Comparison of ENCODE assay signal across 24 cellular contexts in the genomic region with DNA sequence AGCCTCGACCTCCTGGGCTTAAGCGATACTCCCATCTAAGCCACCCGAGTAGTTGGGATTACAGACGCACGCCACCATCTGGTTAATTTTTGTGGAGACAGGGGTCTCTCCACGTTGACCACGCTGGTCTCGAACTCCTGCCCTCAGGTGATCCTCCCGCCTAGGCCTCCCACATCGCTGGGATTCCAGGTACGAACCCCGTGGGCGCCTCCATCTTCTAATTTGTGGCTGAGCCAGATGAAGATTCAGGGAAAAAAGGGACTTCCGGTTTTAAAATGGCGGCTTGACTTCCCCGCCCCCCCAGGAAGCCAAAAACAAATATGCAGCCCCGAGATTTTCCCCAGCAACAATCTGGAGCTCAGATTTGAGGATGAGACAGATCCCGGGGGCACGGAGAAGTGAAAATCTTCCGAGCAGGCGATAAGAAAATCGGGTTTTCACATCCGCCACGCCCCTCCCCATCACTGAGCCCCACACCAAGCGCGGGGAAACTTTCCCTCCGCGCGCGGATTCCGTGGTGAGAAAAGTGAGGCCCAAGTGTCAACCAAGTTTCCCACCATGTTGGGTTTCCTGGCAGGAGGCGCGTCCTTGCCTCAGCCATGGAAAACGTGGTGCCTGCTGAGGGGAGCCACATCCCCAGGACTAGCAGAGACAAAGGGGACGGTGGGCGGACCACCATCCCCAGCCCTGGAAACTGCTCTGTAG. TPM values are rescaled to one million over a fixed set of nuclear protein-coding genes. Genes with fewer than 3 reads are reported as not detected.
DNase-seq lines count a peak whose midpoint lies in the region; ATAC-seq, FAIRE-seq and TF ChIP-seq lines count a peak whose summit lies in the region.
"Had no signal": no experiment of that assay in that cellular context is flagged by ENCODE, and none has a peak within 500 bp of the region (broad histone marks: within the 10 kb centered on the region; RNA-seq: fewer than 3 reads in every experiment).

No MANE protein-coding gene starts in this region.

- H3K4me2 ChIP-seq in H1 (ENCODE audit: insufficient read depth in 1 of 2, low read depth in 2 of 2, low read length in 2 of 2): no peak overlapping the region
- H3K4me2 ChIP-seq in neural progenitor cell: no peak overlapping the region

- CTCF ChIA-PET in H1 (lab: Charles Lee; ENCODE audit: partially characterized antibody): interaction anchor here (0.6 kb wide), 1 partner anchor 43 kb away, joined by 4 read pairs; no protein-coding TSS in a partner anchor

- no peaks in the 10 kb centered on the region for H3K79me1 ChIP-seq in H1 (ENCODE audit: low read depth, low read length)

- no peak for DNase-seq in activated T-cell treated with anti-CD3 and anti-CD28 coated beads, Interleukin-2, amount 50 U/mL, for 24 hours
- no peak for DNase-seq in activated T-cell treated with anti-CD3 and anti-CD28 coated beads, Interleukin-2, amount 50 U/mL, for 72 hours
- DNase-seq in NOMO-1 treated with dmso at 0.1 percent for 144 hours (lab: John Stamatoyannopoulos, UW; ENCODE audit: unreplicated experiment) (peak; percentile 8), H1 (ENCODE audit: low read depth in 1 of 2, low spot score in 2 of 2) (no peak), testis (peak; percentile 43), neural progenitor cell (ENCODE audit: low spot score) (no peak)
- DNase-seq in effector CD8-positive, alpha-beta T cell (lab: John Stamatoyannopoulos, UW): no peak
- DNase-seq: DMS79; KG1; NCI-H1092 treated with DMSO at 0.1 percent for 48 hours; NCI-H1436 treated with DMSO at 0.1 percent for 48 hours; NCI-H1930; NCI-H226; NCI-H524; NCI-H774; NK-92 treated with Interleukin-12 subunit alpha and Interleukin-12 subunit beta, amount 100 ng/mL, for 24 hours; SJCRH30 had no signal

- H3K27ac ChIP-seq in H1 (ENCODE audit: low read depth, low read length) (no peak overlapping the region), testis (peak overlapping the region in 1 of 2 donors; percentile 63), neural progenitor cell (no peak overlapping the region)
- H3K27ac ChIP-seq: C4-2B, HL-60, SJCRH30 had no signal

- H2AFZ ChIP-seq in H1 (ENCODE audit: low read length) (no peak overlapping the region; the same call in 1 of the 2 replicates), neural progenitor cell (replicated peaks) (no peak overlapping the region)

- TF ChIP-seq POLR2A in H1 (IDR thresholded peaks at IDR 0.05; ENCODE audit: control extremely low read depth in 1 of 2, low read depth in 2 of 2, low read length in 2 of 2) (no peak), testis (IDR thresholded peaks at IDR 0.05) (no peak), GM18505 (IDR thresholded peaks at IDR 0.05; ENCODE audit: borderline replicate concordance, extremely low read depth, insufficient read depth, insufficient read length) (no peak)

- H3K4me1 ChIP-seq in H1 (replicated peaks in 1 of 4; ENCODE audit: control insufficient read depth in 3 of 4, insufficient read depth in 4 of 4, low read length in 3 of 4) (no peaks in the 10 kb centered on the region; a peak in 1 of 7 replicates), testis (no peaks in the 10 kb centered on the region), neural progenitor cell (no peaks in the 10 kb centered on the region)

- no peak overlapping the region for H2BK120ac ChIP-seq in H1 (replicated peaks; ENCODE audit: low read depth, low read length)

- no peak overlapping the region for H2BK5ac ChIP-seq in H1 (ENCODE audit: low read depth, low read length)

- no peak overlapping the region for H4K5ac ChIP-seq in H1 (ENCODE audit: insufficient read length, low read depth, low read length)

- H2AK5ac ChIP-seq in H1 (ENCODE audit: low read depth, low read length): no peak overlapping the region

- no peak overlapping the region for H2BK12ac ChIP-seq in H1 (ENCODE audit: low read depth, low read length)

- H3K36me3 ChIP-seq in H1 (ENCODE audit: control insufficient read depth in 2 of 4, insufficient read depth in 4 of 4, low read length in 3 of 4) (no peaks in the 10 kb centered on the region), testis (ENCODE audit: low read depth, missing control alignments) (no peaks in the 10 kb centered on the region), neural progenitor cell (no peaks in the 10 kb centered on the region)
- H3K36me3 ChIP-seq: HAP-1, SJCRH30 had no signal

- H3K23ac ChIP-seq in H1 (ENCODE audit: insufficient read length): no peak overlapping the region

- no peaks in the 10 kb centered on the region for H3K4me1 Mint-ChIP-seq in activated T-cell treated with anti-CD3 and anti-CD28 coated beads, Interleukin-2, amount 50 U/mL, for 24 hours (ENCODE audit: low read depth)
- H3K4me1 Mint-ChIP-seq in activated T-cell treated with anti-CD3 and anti-CD28 coated beads, Interleukin-2, amount 50 U/mL, for 72 hours (ENCODE audit: low read depth): no peaks in the 10 kb centered on the region
- H3K4me1 Mint-ChIP-seq in neural progenitor cell: no peaks in the 10 kb centered on the region

- H3K79me2 ChIP-seq in H1 (ENCODE audit: control insufficient read depth in 1 of 2, insufficient read depth in 2 of 2, low read length in 2 of 2): no peaks in the 10 kb centered on the region
- no peaks in the 10 kb centered on the region for H3K79me2 ChIP-seq in neural progenitor cell (ENCODE audit: low read depth)

- no peak for TF ChIP-seq RAD21 in H1 (IDR thresholded peaks at IDR 0.05 in 1 of 2, conservative IDR thresholded peaks at IDR 0.05 in 1 of 2; ENCODE audit: low read depth in 2 of 2, low read length in 2 of 2)

- H3K27me3 Mint-ChIP-seq in activated T-cell treated with anti-CD3 and anti-CD28 coated beads, Interleukin-2, amount 50 U/mL, for 24 hours: no peaks in the 10 kb centered on the region
- peaks cover 11% of the 10 kb centered on the region for H3K27me3 Mint-ChIP-seq in activated T-cell treated with anti-CD3 and anti-CD28 coated beads, Interleukin-2, amount 50 U/mL, for 72 hours (ENCODE audit: low read depth)
- peaks cover 16% of the 10 kb centered on the region for H3K27me3 Mint-ChIP-seq in neural progenitor cell (ENCODE audit: insufficient read depth, low read depth)

- H3K27me3 ChIP-seq in H1 (replicated peaks in 1 of 4; ENCODE audit: control insufficient read depth in 3 of 4, extremely low read depth in 1 of 4, insufficient read depth in 3 of 4, low read length in 3 of 4): no peaks in the 10 kb centered on the region
- no peaks in the 10 kb centered on the region for H3K27me3 ChIP-seq in testis
- H3K27me3 ChIP-seq in neural progenitor cell: no peaks in the 10 kb centered on the region
- H3K27me3 ChIP-seq: SJCRH30 had no signal

- no peaks in the 10 kb centered on the region for H3F3A ChIP-seq in neural progenitor cell (ENCODE audit: low read depth)

- peak overlapping the region; percentile 47 for H3K4me3 Mint-ChIP-seq in activated T-cell treated with anti-CD3 and anti-CD28 coated beads, Interleukin-2, amount 50 U/mL, for 24 hours
- peak overlapping the region in 1 of 2 donors; percentile 56 for H3K4me3 Mint-ChIP-seq in activated T-cell treated with anti-CD3 and anti-CD28 coated beads, Interleukin-2, amount 50 U/mL, for 72 hours
- H3K4me3 Mint-ChIP-seq in neural progenitor cell: no peak overlapping the region

- no peaks in the 10 kb centered on the region for H3K23me2 ChIP-seq in H1 (ENCODE audit: low read depth, low read length)

- H4K8ac ChIP-seq in H1 (ENCODE audit: extremely low read depth, insufficient read depth, low read length): peak overlapping the region; percentile 57

- H3K56ac ChIP-seq in H1 (replicated peaks; ENCODE audit: insufficient read length, low read depth, low read length): no peak overlapping the region

- H3K14ac ChIP-seq in H1 (ENCODE audit: insufficient read length): no peak overlapping the region

- no peak overlapping the region for H3K9ac ChIP-seq in H1 (replicated peaks in 1 of 4; ENCODE audit: extremely low read depth in 1 of 4, low read depth in 3 of 4, low read length in 3 of 4)
- H3K9ac ChIP-seq in neural progenitor cell: no peak overlapping the region

- no peak for ATAC-seq in activated T-cell treated with anti-CD3 and anti-CD28 coated beads, Interleukin-2, amount 50 U/mL, for 72 hours (replicated peaks in 1 of 2)
- no peak for ATAC-seq in GM18505 (IDR thresholded peaks at IDR 0.05; ENCODE audit: unreplicated experiment)
- ATAC-seq: GM12878, HepG2 had no signal

- intact Hi-C loops in testis (cut with DNase I; ENCODE audit: low total_unique reads): no loop called here

- H3K9me3 ChIP-seq in H1 (ENCODE audit: insufficient read depth in 2 of 2, low read depth in 1 of 2, low read length in 1 of 2) (no peaks in the 10 kb centered on the region), testis (no peaks in the 10 kb centered on the region), neural progenitor cell (ENCODE audit: low read depth) (no peaks in the 10 kb centered on the region)
- H3K9me3 ChIP-seq: HAP-1, SJCRH30 had no signal

- H3K18ac ChIP-seq in H1 (ENCODE audit: extremely low read depth, low read length): no peak overlapping the region

- H3K36me3 Mint-ChIP-seq in activated T-cell treated with anti-CD3 and anti-CD28 coated beads, Interleukin-2, amount 50 U/mL, for 24 hours (ENCODE audit: low read depth): no peaks in the 10 kb centered on the region
- no peaks in the 10 kb centered on the region for H3K36me3 Mint-ChIP-seq in activated T-cell treated with anti-CD3 and anti-CD28 coated beads, Interleukin-2, amount 50 U/mL, for 72 hours (ENCODE audit: insufficient read depth in 2 of 2)
- H3K36me3 Mint-ChIP-seq in neural progenitor cell: no peaks in the 10 kb centered on the region

- H4K20me1 ChIP-seq in H1 (replicated peaks in 1 of 2; ENCODE audit: control insufficient read depth in 1 of 2, insufficient read depth in 2 of 2, low read length in 2 of 2): peaks cover 0 to 2% of the 10 kb centered on the region in 2 experiments
- H4K20me1 ChIP-seq in neural progenitor cell (ENCODE audit: low read depth): no peaks in the 10 kb centered on the region

- TF ChIP-seq EP300 in H1 (IDR thresholded peaks at IDR 0.05; ENCODE audit: borderline replicate concordance in 1 of 2, low read depth in 2 of 2, low read length in 2 of 2): no peak

- no peaks in the 10 kb centered on the region for H3K9me3 Mint-ChIP-seq in activated T-cell treated with anti-CD3 and anti-CD28 coated beads, Interleukin-2, amount 50 U/mL, for 24 hours
- no peaks in the 10 kb centered on the region for H3K9me3 Mint-ChIP-seq in activated T-cell treated with anti-CD3 and anti-CD28 coated beads, Interleukin-2, amount 50 U/mL, for 72 hours
- H3K9me3 Mint-ChIP-seq in neural progenitor cell: peaks cover 4% of the 10 kb centered on the region

- FAIRE-seq in H1 (lab: Jason Lieb, UNC): no peak
- FAIRE-seq: GM12878, HepG2, RCC 7860 had no signal

- POLR2A ChIA-PET in H1 (lab: Charles Lee; ENCODE audit: partially characterized antibody): interaction anchor here (0.7 kb wide), 1 partner anchor 9 kb away, joined by 5 read pairs; no protein-coding TSS in a partner anchor

- H4K91ac ChIP-seq in H1 (replicated peaks; ENCODE audit: insufficient read length, low read length): no peak overlapping the region

- no peak overlapping the region for H2BK15ac ChIP-seq in H1 (ENCODE audit: low read length)

- WGBS in H1 (ENCODE audit: extremely low coverage in 1 of 2, insufficient coverage in 1 of 2, insufficient read length in 1 of 2, insufficient replicate concordance in 2 of 2, low coverage in 1 of 2, low lambda C conversion rate in 2 of 2, missing lambda C conversion rate in 1 of 2), 2 experiments: 91% methylated on average over 36 of the region's 36 CpGs; no CpG with 5 or more reads in 1 of the 2 experiments
- 74 to 76% methylated on average over 36 of the region's 36 CpGs for WGBS in testis, 2 donors

- no peak overlapping the region for H3K4ac ChIP-seq in H1 (replicated peaks; ENCODE audit: insufficient read length, low read depth, low read length)

- H3K27ac Mint-ChIP-seq in activated T-cell treated with anti-CD3 and anti-CD28 coated beads, Interleukin-2, amount 50 U/mL, for 24 hours: peak overlapping the region; percentile 37
- no peak overlapping the region for H3K27ac Mint-ChIP-seq in activated T-cell treated with anti-CD3 and anti-CD28 coated beads, Interleukin-2, amount 50 U/mL, for 72 hours
- H3K27ac Mint-ChIP-seq in neural progenitor cell: no peak overlapping the region

- H2BK20ac ChIP-seq in H1 (ENCODE audit: low read length): no peak overlapping the region

- TF ChIP-seq CTCF in H1 (IDR thresholded peaks at IDR 0.05; ENCODE audit: control extremely low read depth in 1 of 3, insufficient read depth in 1 of 3, low read depth in 1 of 3, low read length in 3 of 3) (no peak), testis (IDR thresholded peaks at IDR 0.05) (no peak), neural progenitor cell (IDR thresholded peaks at IDR 0.05) (no peak)

- H3K4me3 ChIP-seq in H1 (ENCODE audit: extremely low read depth in 1 of 4, insufficient read depth in 2 of 4, low read depth in 3 of 4, low read length in 4 of 4) (no peak overlapping the region), testis (peak overlapping the region; percentile 40 to 50), neural progenitor cell (no peak overlapping the region)
- H3K4me3 ChIP-seq: GM12878, HAP-1, SJCRH30 had no signal

RNA-seq across cellular contexts. Expression of gene CHST14, which starts 15.4 kb away (rescaled TPM):
- total RNA-seq in activated T-cell treated with anti-CD3 and anti-CD28 coated beads, Interleukin-2, amount 50 U/mL, for 72 hours: 1 to 10 TPM; 9.5 to 9.7 TPM
- total RNA-seq in H1 (2021; fragmentation: NEBNext Ultra II Directional; extraction: Animal tissue kit (Norgen Biotek cat#: 25700)): 17.7 and 20.3 TPM in 2 replicates
- polyA plus RNA-seq in H1 (2011; rRNA removed) (13.4 and 15.2 TPM in 2 replicates), testis (ENCODE audit: insufficient read depth, low read depth, low replicate concordance) (16.7 TPM)
- polyA plus RNA-seq in H1 (2011; cell fraction: cytosol; rRNA removed): 10.0 TPM
- 14.9 TPM for polyA plus RNA-seq in H1 (2011; cell fraction: nucleus; rRNA removed)
- polyA plus RNA-seq in H1 (2012, experiment 1 of 2): 16.1 to 20.5 TPM (median 18.5 TPM) in 4 replicates
- polyA plus RNA-seq in H1 (2012, experiment 2 of 2): 21.7 TPM
- polyA plus RNA-seq in H1 (2013, experiment 1 of 2): 19.8 TPM
- polyA plus RNA-seq in H1 (2013, experiment 2 of 2): 20.1 TPM
- polyA minus RNA-seq in H1 (2011; rRNA and poly(A)+ RNA removed): 7.0 and 8.4 TPM in 2 replicates
- 13.4 TPM for polyA minus RNA-seq in H1 (2011; cell fraction: cytosol; rRNA and poly(A)+ RNA removed)
- polyA minus RNA-seq in H1 (2011; cell fraction: nucleus; rRNA and poly(A)+ RNA removed): 6.5 TPM
- total RNA-seq in testis (10 to 100 TPM in 1 of 2 donors, 1 to 10 TPM in 1; 5.4 to 13.0 TPM), neural progenitor cell (ENCODE audit: low replicate concordance) (11.9 and 17.5 TPM in 2 replicates)

RNA-seq across cellular contexts. Expression of gene BAHD1, which starts 45.5 kb away (rescaled TPM):
- total RNA-seq in activated T-cell treated with anti-CD3 and anti-CD28 coated beads, Interleukin-2, amount 50 U/mL, for 72 hours: 10 to 100 TPM; 20.8 to 21.9 TPM
- 38.9 and 40.0 TPM in 2 replicates for total RNA-seq in H1 (2021; fragmentation: NEBNext Ultra II Directional; extraction: Animal tissue kit (Norgen Biotek cat#: 25700))
- 15.0 and 23.4 TPM in 2 replicates for polyA plus RNA-seq in H1 (2011; rRNA removed)
- 19.2 TPM for polyA plus RNA-seq in H1 (2011; cell fraction: cytosol; rRNA removed)
- 45.1 TPM for polyA plus RNA-seq in H1 (2011; cell fraction: nucleus; rRNA removed)
- polyA plus RNA-seq in H1 (2012, experiment 1 of 2): 36.7 to 45.3 TPM (median 39.3 TPM) in 4 replicates
- polyA plus RNA-seq in H1 (2012, experiment 2 of 2): 31.9 TPM
- 24.0 TPM for polyA plus RNA-seq in H1 (2013, experiment 1 of 2)
- polyA plus RNA-seq in H1 (2013, experiment 2 of 2): 22.9 TPM
- 16.4 and 20.1 TPM in 2 replicates for polyA minus RNA-seq in H1 (2011; rRNA and poly(A)+ RNA removed)
- polyA minus RNA-seq in H1 (2011; cell fraction: cytosol; rRNA and poly(A)+ RNA removed): 21.8 TPM
- 23.6 TPM for polyA minus RNA-seq in H1 (2011; cell fraction: nucleus; rRNA and poly(A)+ RNA removed)
- 10 to 100 TPM; 52.0 to 53.9 TPM for total RNA-seq in testis
- 47.9 TPM for polyA plus RNA-seq in testis (ENCODE audit: insufficient read depth, low read depth, low replicate concordance)
- 5.8 and 13.7 TPM in 2 replicates for total RNA-seq in neural progenitor cell (ENCODE audit: low replicate concordance)

Comparison
In these comparisons a context has a peak if more than half of its experiments do, and no peak if none do; other contexts are left out.
1. DNase-seq: peak in NOMO-1 treated with dmso at 0.1 percent for 144 hours (single experiment) and testis (single experiment); none in activated T-cell treated with anti-CD3 and anti-CD28 coated beads, Interleukin-2, amount 50 U/mL, for 24 hours (single experiment), activated T-cell treated with anti-CD3 and anti-CD28 coated beads, Interleukin-2, amount 50 U/mL, for 72 hours (0 of 2), H1 (0 of 2), neural progenitor cell (single experiment) and effector CD8-positive, alpha-beta T cell (single experiment).
2. H3K4me3 ChIP-seq: peak in testis (2 of 2); none in H1 (0 of 4) and neural progenitor cell (single experiment).